In genomic region chr2:54455584-54456525, GRCh38 we compare ENCODE assay signal across 8 cellular contexts. TPM values are rescaled to one million over a fixed set of nuclear protein-coding genes. Genes with fewer than 3 reads are reported as not detected.
DNase-seq lines count a peak whose midpoint lies in the region; ATAC-seq, FAIRE-seq and TF ChIP-seq lines count a peak whose summit lies in the region.

TSS of gene SPTBN1 (plus strand) at chr2:54456327. CDS start at chr2:54526419, 70,092 bp downstream.

- H3K4me1 Mint-ChIP-seq in activated B cell treated with CpG ODN at 0.5 μM for 24 hours = peaks cover 17% of the 10 kb centered on the region

- peaks cover 38% of the 10 kb centered on the region for H3K79me2 ChIP-seq in GM23248 (ENCODE audit: insufficient read depth)

- H2AFZ ChIP-seq in GM23248 = peak within 1 kb of the TSS; percentile 92

- FAIRE-seq in D721Med (lab: Jason Lieb, UNC) = no peak

- H3K36me3 ChIP-seq in GM23248 (ENCODE audit: low read depth) (no peaks in the 10 kb centered on the region), endocrine pancreas (ENCODE audit: control insufficient read depth, insufficient read depth, low read length) (no peaks in the 10 kb centered on the region), lower lobe of right lung (no peaks in the 10 kb centered on the region), stomach (no peaks in the 10 kb centered on the region)

- H3K9ac ChIP-seq in GM23248 (peak within 1 kb of the TSS; percentile 88), endocrine pancreas (ENCODE audit: control insufficient read depth, insufficient read depth, low read length) (peak within 1 kb of the TSS; percentile 94)

- peak within 1 kb of the TSS; percentile 66 for H3K27ac ChIP-seq in GM23248
- peak within 1 kb of the TSS; percentile 90 for H3K27ac ChIP-seq in lower lobe of right lung
- peak within 1 kb of the TSS; percentile 89 to 95 (median 94) for H3K27ac ChIP-seq in stomach

- intact Hi-C loops in activated B cell treated with CpG ODN at 0.5 μM for 24 hours (cut with micrococcal nuclease) = loop anchor here (5.0 kb wide), 1 partner anchor 124 kb away; a partner anchor contains a TSS
- intact Hi-C loops in lower lobe of right lung (cut with DNase I) = no loop called here
- intact Hi-C loops in stomach (cut with DNase I; ENCODE audit: low total_unique reads) = no loop called here

- peak in 1 of 4 donors; percentile 25 for TF ChIP-seq POLR2A in stomach (IDR thresholded peaks at IDR 0.05)

- H3K4me2 ChIP-seq in GM23248 (ENCODE audit: unreplicated experiment) = peak within 1 kb of the TSS; percentile 88

- POLR2A ChIA-PET in activated B cell treated with CpG ODN at 0.5 μM for 24 hours (lab: Charles Lee) = no interaction called here

- DNase-seq in D721Med (ENCODE audit: insufficient read length, low spot score) (peak; percentile 55), GM23248 (peak; percentile 93), NCI-H1694 treated with DMSO at 0.1 percent for 48 hours (lab: John Stamatoyannopoulos, UW) (peak; percentile 68), activated B cell treated with CpG ODN at 0.5 μM for 24 hours (peak; percentile 31), lower lobe of right lung (peak; percentile 91), stomach (peak; percentile 82)

- CTCF ChIA-PET in activated B cell treated with CpG ODN at 0.5 μM for 24 hours (lab: Charles Lee) = no interaction called here

- TF ChIP-seq EP300 in stomach (IDR thresholded peaks at IDR 0.05) = no peak

- in situ Hi-C loops in GM23248 (cut with MboI) = no loop called here

- H3K9me2 ChIP-seq in GM23248 (ENCODE audit: insufficient read depth) = no peaks in the 10 kb centered on the region

- H4K20me1 ChIP-seq in GM23248 (ENCODE audit: insufficient read depth) = peaks cover 8% of the 10 kb centered on the region; the same call in 1 of the 2 replicates

- H3K4me3 Mint-ChIP-seq in activated B cell treated with CpG ODN at 0.5 μM for 24 hours = peak within 1 kb of the TSS; percentile 86

- WGBS in GM23248 (ENCODE audit: low coverage in 1 of 2, low lambda C conversion rate in 2 of 2, missing lambda C conversion rate in 2 of 2), 2 experiments = 1% methylated on average over 28 to 80 of the region's 88 CpGs
- WGBS in stomach, 5 donors = 0 to 1% (median 1%) methylated on average over 31 to 87 of the region's 88 CpGs

- no peaks in the 10 kb centered on the region for H3K27me3 ChIP-seq in GM23248 (replicated peaks; ENCODE audit: insufficient read depth)
- no peaks in the 10 kb centered on the region for H3K27me3 ChIP-seq in endocrine pancreas (ENCODE audit: control insufficient read depth, insufficient read depth, low read length)
- H3K27me3 ChIP-seq in lower lobe of right lung (ENCODE audit: low read depth) = no peaks in the 10 kb centered on the region
- peaks cover 0 to 28% (median 18%) of the 10 kb centered on the region in 3 donors for H3K27me3 ChIP-seq in stomach

- TF ChIP-seq CTCF in D721Med (IDR thresholded peaks at IDR 0.05; ENCODE audit: insufficient read depth, missing control alignments) (no peak), activated B cell treated with CpG ODN at 0.5 μM for 24 hours (IDR thresholded peaks at IDR 0.05) (no peak), lower lobe of right lung (IDR thresholded peaks at IDR 0.05) (no peak), stomach (IDR thresholded peaks at IDR 0.05) (peak in 1 of 7 experiments; percentile 6)

- H3K4me1 ChIP-seq in GM23248 (ENCODE audit: insufficient read depth) (peaks cover 20% of the 10 kb centered on the region), endocrine pancreas (ENCODE audit: control insufficient read depth, insufficient read depth, low read length) (peaks cover 12% of the 10 kb centered on the region), lower lobe of right lung (peaks cover 28% of the 10 kb centered on the region), stomach (peaks cover 0 to 51% (median 37%) of the 10 kb centered on the region in 4 donors)

- H3K9me3 Mint-ChIP-seq in activated B cell treated with CpG ODN at 0.5 μM for 24 hours = no peaks in the 10 kb centered on the region

- ATAC-seq in activated B cell treated with CpG ODN at 0.5 μM for 24 hours (ENCODE audit: low read depth) (peak; percentile 36), lower lobe of right lung (peak; percentile 93 to 97), GM21367 (IDR thresholded peaks at IDR 0.05; ENCODE audit: unreplicated experiment) (no peak)

- H3K27me3 Mint-ChIP-seq in activated B cell treated with CpG ODN at 0.5 μM for 24 hours = peaks cover 31% of the 10 kb centered on the region

- no peaks in the 10 kb centered on the region for H3K36me3 Mint-ChIP-seq in activated B cell treated with CpG ODN at 0.5 μM for 24 hours (ENCODE audit: low read depth)

- H3K27ac Mint-ChIP-seq in activated B cell treated with CpG ODN at 0.5 μM for 24 hours = no peak within 1 kb of the TSS

- peaks cover 37% of the 10 kb centered on the region for H3F3A ChIP-seq in GM23248 (ENCODE audit: insufficient read depth)

- H3K9me3 ChIP-seq in GM23248 (ENCODE audit: low read depth) = no peaks in the 10 kb centered on the region
- H3K9me3 ChIP-seq in endocrine pancreas (ENCODE audit: control insufficient read depth, low read length) = no peaks in the 10 kb centered on the region
- no peaks in the 10 kb centered on the region for H3K9me3 ChIP-seq in lower lobe of right lung
- no peaks in the 10 kb centered on the region for H3K9me3 ChIP-seq in stomach

- peak within 1 kb of the TSS; percentile 99 for H3K4me3 ChIP-seq in GM23248
- peak within 1 kb of the TSS; percentile 81 for H3K4me3 ChIP-seq in endocrine pancreas (ENCODE audit: control insufficient read depth, insufficient read depth, low read length)
- H3K4me3 ChIP-seq in lower lobe of right lung = peak within 1 kb of the TSS; percentile 69
- peak within 1 kb of the TSS; percentile 87 to 99 (median 93) for H3K4me3 ChIP-seq in stomach

RNA-seq across cellular contexts. Expression of gene SPTBN1, which starts in this region (rescaled TPM):
- 187 and 199 TPM in 2 replicates for total RNA-seq in GM23248 (2014; rRNA removed; shearing (Covaris generic))
- polyA plus RNA-seq in GM23248 (2016; fragmentation: Nextera tagmentation; extraction: Ambion mirVana) = 52.6 and 57.7 TPM in 2 replicates
- 82.9 and 83.2 TPM in 2 replicates for total RNA-seq in activated B cell treated with CpG ODN at 0.5 μM for 24 hours
- total RNA-seq in lower lobe of right lung = 601 TPM
- total RNA-seq in stomach = 100 to 1,000 TPM; 155 to 475 (median 267) TPM
- 10 to 100 TPM; 28.7 to 33.6 (median 29.6) TPM for polyA plus RNA-seq in stomach

Comparison
In these comparisons a context has a peak if more than half of its experiments do, and no peak if none do; other contexts are left out.
1. DNase-seq: peak in every context shown above with its lines; median percentile 93 in GM23248; 91 in lower lobe of right lung; 82 in stomach; 68 in NCI-H1694 treated with DMSO at 0.1 percent for 48 hours; 55 in D721Med; 31 in activated B cell treated with CpG ODN at 0.5 μM for 24 hours.